17 cellular contexts compared by ENCODE assay signal in genomic region chr10:46547331-46547880, GRCh38. TPM values are rescaled to one million over a fixed set of nuclear protein-coding genes. Genes with fewer than 3 reads are reported as not detected.
DNase-seq lines count a peak whose midpoint lies in the region; ATAC-seq, FAIRE-seq and TF ChIP-seq lines count a peak whose summit lies in the region.
"Had no signal": no experiment of that assay in that cellular context is flagged by ENCODE, and none has a peak within 500 bp of the region (broad histone marks: within the 10 kb centered on the region; RNA-seq: fewer than 3 reads in every experiment).

No MANE protein-coding gene starts in this region.

- H3K79me2 ChIP-seq in osteoblast (ENCODE audit: insufficient read depth, low read length): no peaks in the 10 kb centered on the region

- no peak for DNase-seq in A549 (ENCODE audit: low read depth in 1 of 2, low spot score in 1 of 2)
- DNase-seq in AG08396 (ENCODE audit: low spot score): peak; percentile 29
- peak; percentile 21 for DNase-seq in colonic mucosa
- DNase-seq in osteoblast (ENCODE audit: insufficient read length, low spot score, missing footprints): peak; percentile 87
- DNase-seq in amygdala (lab: John Stamatoyannopoulos, UW): no peak
- DNase-seq: activated CD4-positive, alpha-beta T cell treated with anti-CD3 and anti-CD28 coated beads, Interleukin-2, amount 10 ng/mL, durations not matched to agents 24 days and 14 days; immature natural killer cell had no signal

- no peaks in the 10 kb centered on the region for H4K20me1 ChIP-seq in osteoblast (ENCODE audit: insufficient read depth, low read length)

- H3K4me2 ChIP-seq in A549 (0 out of 3 replicates have a peak overlapping the region, but pooled peaks have one; percentile 3), osteoblast (ENCODE audit: insufficient read depth, low read length) (no peak overlapping the region)

- no peak for TF ChIP-seq EP300 in A549 (IDR thresholded peaks at IDR 0.05)

- H3K36me3 ChIP-seq in colonic mucosa: no peaks in the 10 kb centered on the region
- no peaks in the 10 kb centered on the region for H3K36me3 ChIP-seq in osteoblast (ENCODE audit: insufficient read depth, low read length)
- H3K36me3 ChIP-seq: gastroesophageal sphincter, tibial artery had no signal

- no peak for TF ChIP-seq RAD21 in A549 (conservative IDR thresholded peaks at IDR 0.05 in 1 of 2, IDR thresholded peaks at IDR 0.05 in 1 of 2)

- no peak overlapping the region for H2AFZ ChIP-seq in osteoblast (ENCODE audit: low read length)

- CTCF ChIA-PET in A549 (lab: Yijun Ruan, JAX): interaction anchor here (2.1 to 9.2 kb wide), 2 partner anchors 8 to 10 kb away, joined by 11 to 87 read pairs; partner anchors contain the start of gene GPRIN2

- POLR2A ChIA-PET in A549 (lab: Yijun Ruan, JAX): interaction anchor here (2.4 to 3.1 kb wide), 2 partner anchors 8 to 9 kb away, joined by 7 to 11 read pairs; partner anchors contain the start of gene GPRIN2

- ATAC-seq in A549: no peak
- ATAC-seq in HG03378 (IDR thresholded peaks at IDR 0.05; ENCODE audit: unreplicated experiment): no peak
- ATAC-seq in GM21576 (IDR thresholded peaks at IDR 0.05; ENCODE audit: unreplicated experiment): no peak
- ATAC-seq: gastroesophageal sphincter, GM12878 had no signal

- no peak for FAIRE-seq in A549 (lab: Jason Lieb, UNC)
- FAIRE-seq: GM12878, HTR-8/SVneo had no signal

- H3K9me3 ChIP-seq in A549 (no peaks in the 10 kb centered on the region), colonic mucosa (no peaks in the 10 kb centered on the region), osteoblast (ENCODE audit: low read depth, low read length) (no peaks in the 10 kb centered on the region)
- H3K9me3 ChIP-seq: gastroesophageal sphincter, tibial artery had no signal

- no peak for TF ChIP-seq POLR2A in A549 (IDR thresholded peaks at IDR 0.05; ENCODE audit: low read length)

- H3K4me3 ChIP-seq in A549 (no peak overlapping the region), colonic mucosa (no peak overlapping the region), osteoblast (ENCODE audit: insufficient read depth, low read length) (no peak overlapping the region)
- H3K4me3 ChIP-seq: gastroesophageal sphincter, GM12878, tibial artery had no signal

- no peak overlapping the region for H3K9ac ChIP-seq in colonic mucosa (ENCODE audit: low read depth in 2 of 2, low read length in 2 of 2)

- intact Hi-C loops in colonic mucosa (cut with DNase I): no loop called here

- H3K4me1 ChIP-seq in A549 (peaks cover 98% of the 10 kb centered on the region), colonic mucosa (peaks cover 7% of the 10 kb centered on the region), osteoblast (ENCODE audit: insufficient read depth, low read length) (no peaks in the 10 kb centered on the region)

- H3K27me3 ChIP-seq in colonic mucosa (no peaks in the 10 kb centered on the region), osteoblast (ENCODE audit: insufficient read depth, low read length) (peaks cover 15% of the 10 kb centered on the region)
- H3K27me3 ChIP-seq: tibial artery had no signal

- H3K27ac ChIP-seq in A549: peak overlapping the region; percentile 89 to 97
- no peak overlapping the region for H3K27ac ChIP-seq in colonic mucosa
- no peak overlapping the region for H3K27ac ChIP-seq in osteoblast (ENCODE audit: low read depth, low read length)
- H3K27ac ChIP-seq: gastroesophageal sphincter, tibial artery had no signal

- 84% methylated on average over 5 of the region's 5 CpGs for WGBS in A549 (ENCODE audit: missing lambda C conversion rate)

- TF ChIP-seq CTCF in A549 (IDR thresholded peaks at IDR 0.05): no peak
- TF ChIP-seq CTCF in colonic mucosa (IDR thresholded peaks at IDR 0.05): no peak
- TF ChIP-seq CTCF in osteoblast (IDR thresholded peaks at IDR 0.05; ENCODE audit: extremely low read depth, low read depth, low read length): no peak

TF ChIP-seq in A549, 52 proteins besides CTCF, POLR2A, EP300 and RAD21:
- TF ChIP-seq EHMT2 (IDR thresholded peaks at IDR 0.05; ENCODE audit: low read depth) (no peak), TFCP2L1 (CRISPR knock-in tag; IDR thresholded peaks at IDR 0.05) (no peak), SMC3 (IDR thresholded peaks at IDR 0.05) (no peak), ELK1 (IDR thresholded peaks at IDR 0.05; ENCODE audit: low read depth, low read length) (no peak), JUN (IDR thresholded peaks at IDR 0.05) (peak in 1 of 2 experiments; percentile 8; a peak in 2 of 5 replicates), MAFK (IDR thresholded peaks at IDR 0.05; ENCODE audit: partially characterized antibody) (no peak), RARB (CRISPR knock-in tag; IDR thresholded peaks at IDR 0.05) (no peak), MAZ (IDR thresholded peaks at IDR 0.05; ENCODE audit: borderline replicate concordance, low read depth, low read length) (no peak), POLR2AphosphoS2 (conservative IDR thresholded peaks at IDR 0.05; ENCODE audit: low read length) (no peak; the same call in 1 of the 2 replicates)

RNA-seq across cellular contexts. Expression of gene GPRIN2, which starts 9.1 kb away (rescaled TPM):
- 8.8 and 9.4 TPM in 2 replicates for polyA plus RNA-seq in A549 (2011; rRNA removed)
- polyA plus RNA-seq in A549 (2012; cell fraction: cytosol; rRNA removed): 17.3 and 29.5 TPM in 2 replicates
- polyA plus RNA-seq in A549 (2012; cell fraction: nucleus; rRNA removed): 62.0 and 88.1 TPM in 2 replicates
- 25.8 to 29.9 TPM (median 28.6 TPM) in 3 replicates for polyA plus RNA-seq in A549 (2017; fragmentation: RNase III; extraction: RNeasy Plus Mini Kit Qiagen cat#74134 plus additional on column Dnase treatment)
- 14.3 and 17.6 TPM in 2 replicates for polyA minus RNA-seq in A549 (2011; rRNA and poly(A)+ RNA removed)
- total RNA-seq in colonic mucosa: 10 to 100 TPM; 32.3 to 34.4 TPM
- total RNA-seq in osteoblast: not detected in 2 replicates
- total RNA-seq: activated CD4-positive, alpha-beta T cell treated with anti-CD3 and anti-CD28 coated beads, Interleukin-2, amount 10 ng/mL, durations not matched to agents 24 days and 14 days; CD4-positive, alpha-beta T cell; mononuclear cell; pulmonary artery endothelial cell; RPMI7951 had no signal
- polyA plus RNA-seq: GM12878, immature natural killer cell had no signal

RNA-seq across cellular contexts. Expression of gene SYT15, which starts 31.5 kb away (rescaled TPM):
- polyA plus RNA-seq in A549 (2011; rRNA removed): 3.3 and 3.5 TPM in 2 replicates
- polyA plus RNA-seq in A549 (2012; cell fraction: cytosol; rRNA removed): 3.5 and 4.3 TPM in 2 replicates
- polyA plus RNA-seq in A549 (2012; cell fraction: nucleus; rRNA removed): 4.5 and 4.8 TPM in 2 replicates
- polyA plus RNA-seq in A549 (2017; fragmentation: RNase III; extraction: RNeasy Plus Mini Kit Qiagen cat#74134 plus additional on column Dnase treatment): 2.8 to 3.6 TPM (median 3.2 TPM) in 3 replicates
- 4.1 and 5.5 TPM in 2 replicates for polyA minus RNA-seq in A549 (2011; rRNA and poly(A)+ RNA removed)
- total RNA-seq in colonic mucosa: 1 to 10 TPM in 1 of 2 donors, under 1 TPM in 1; 0.62 to 1.2 TPM
- under 0.01 TPM in 2 replicates for total RNA-seq in osteoblast

Comparison
In these comparisons a context has a peak if more than half of its experiments do, and no peak if none do; other contexts are left out.
1. DNase-seq: peak in AG08396 (single experiment), colonic mucosa (single experiment) and osteoblast (single experiment); none in A549 (0 of 2) and amygdala (0 of 56).
2. H3K27ac ChIP-seq: peak in A549 (2 of 2); none in colonic mucosa (single experiment) and osteoblast (single experiment).
3. RNA of gene GPRIN2, which starts 9.1 kb away (total RNA-seq): 32.3 to 34.4 TPM in colonic mucosa; not detected in osteoblast; every median in the first group is over 10 times any median in the second.